10 cellular contexts compared by ENCODE assay signal in the genomic region with DNA sequence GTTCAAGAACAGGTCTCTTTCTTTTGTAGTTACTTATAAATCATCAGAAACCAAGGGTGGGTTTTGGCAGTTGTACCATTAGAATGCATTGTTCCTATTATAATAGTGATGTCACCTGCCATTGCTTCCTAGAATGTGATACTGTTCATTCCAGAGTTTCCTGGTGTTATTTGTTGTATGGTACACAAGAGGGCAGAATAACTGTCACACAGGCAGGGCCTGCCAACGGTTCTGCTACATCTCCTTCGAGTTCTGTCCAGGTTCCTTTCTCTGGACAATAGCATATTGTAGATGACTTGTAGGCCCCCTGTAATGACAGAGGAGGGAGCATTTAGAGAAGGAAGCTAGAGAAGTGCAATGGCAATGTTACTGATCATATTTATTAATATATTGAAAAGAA.
DNase-seq lines count a peak whose midpoint lies in the region; ATAC-seq and TF ChIP-seq lines count a peak whose summit lies in the region.
"Had no signal": no experiment of that assay in that cellular context is flagged by ENCODE, and none has a peak within 500 bp of the region (broad histone marks: within the 10 kb centered on the region; RNA-seq: fewer than 3 reads in every experiment).

No MANE protein-coding gene starts in this region.

- no peak overlapping the region for H3K27ac ChIP-seq in endodermal cell (ENCODE audit: low read depth, low read length)
- H3K27ac ChIP-seq: dorsolateral prefrontal cortex, suprapubic skin had no signal

- TF ChIP-seq CTCF in endodermal cell (conservative IDR thresholded peaks at IDR 0.05), result peak; percentile 66
- TF ChIP-seq CTCF in osteocyte (IDR thresholded peaks at IDR 0.05), result peak; percentile 19

- H3K36me3 Mint-ChIP-seq in endodermal cell (ENCODE audit: low read depth), result no peaks in the 10 kb centered on the region
- no peaks in the 10 kb centered on the region for H3K36me3 Mint-ChIP-seq in osteocyte (ENCODE audit: unreplicated experiment)
- no peaks in the 10 kb centered on the region for H3K36me3 Mint-ChIP-seq in natural killer cell treated with Interleukin-12 subunit alpha and Interleukin-12 subunit beta and Interleukin-15 and Interleukin-18, amount 100 ng/mL, for 72 hours

- DNase-seq in DMS153 (lab: John Stamatoyannopoulos, UW), result peak; percentile 29
- DNase-seq in DMS153 treated with DMSO at 0.1 percent for 48 hours (lab: John Stamatoyannopoulos, UW; ENCODE audit: unreplicated experiment), result no peak
- peak; percentile 47 for DNase-seq in NCI-H748 (lab: John Stamatoyannopoulos, UW; ENCODE audit: unreplicated experiment)
- no peak for DNase-seq in endodermal cell
- DNase-seq in osteocyte (ENCODE audit: extremely low spot score, unreplicated experiment), result no peak
- no peak for DNase-seq in natural killer cell treated with Interleukin-12 subunit alpha and Interleukin-12 subunit beta and Interleukin-15 and Interleukin-18, amount 100 ng/mL, for 72 hours (ENCODE audit: low spot score)
- no peak for DNase-seq in AG20443 (ENCODE audit: low spot score)
- DNase-seq in EL, result no peak
- DNase-seq: dorsolateral prefrontal cortex had no signal

- no peak overlapping the region for H3K4me3 ChIP-seq in endodermal cell (ENCODE audit: low read length)
- H3K4me3 ChIP-seq: dorsolateral prefrontal cortex, suprapubic skin had no signal

- 72% methylated on average over 2 of the region's 2 CpGs; no CpG with 5 or more reads in 1 of the 2 experiments for WGBS in endodermal cell (ENCODE audit: insufficient coverage in 1 of 2, insufficient read length in 1 of 2), 2 experiments

- no peaks in the 10 kb centered on the region for H3K4me1 ChIP-seq in endodermal cell (ENCODE audit: control insufficient read depth, insufficient read depth, low read length)
- H3K4me1 ChIP-seq: suprapubic skin had no signal

- no peak overlapping the region for H3K27ac Mint-ChIP-seq in endodermal cell
- H3K27ac Mint-ChIP-seq in osteocyte (ENCODE audit: unreplicated experiment), result no peak overlapping the region
- H3K27ac Mint-ChIP-seq in natural killer cell treated with Interleukin-12 subunit alpha and Interleukin-12 subunit beta and Interleukin-15 and Interleukin-18, amount 100 ng/mL, for 72 hours, result no peak overlapping the region

- H3K9me3 ChIP-seq in endodermal cell (ENCODE audit: control insufficient read depth, low read length), result no peaks in the 10 kb centered on the region
- H3K9me3 ChIP-seq: suprapubic skin had no signal

- H3K9me3 Mint-ChIP-seq in endodermal cell (no peaks in the 10 kb centered on the region), osteocyte (ENCODE audit: unreplicated experiment) (no peaks in the 10 kb centered on the region)
- no peaks in the 10 kb centered on the region for H3K9me3 Mint-ChIP-seq in natural killer cell treated with Interleukin-12 subunit alpha and Interleukin-12 subunit beta and Interleukin-15 and Interleukin-18, amount 100 ng/mL, for 72 hours

- H3K4me1 Mint-ChIP-seq in endodermal cell (no peaks in the 10 kb centered on the region), osteocyte (ENCODE audit: unreplicated experiment) (no peaks in the 10 kb centered on the region)
- no peaks in the 10 kb centered on the region for H3K4me1 Mint-ChIP-seq in natural killer cell treated with Interleukin-12 subunit alpha and Interleukin-12 subunit beta and Interleukin-15 and Interleukin-18, amount 100 ng/mL, for 72 hours (ENCODE audit: low read depth in 2 of 2)

- H3K4me3 Mint-ChIP-seq in endodermal cell (no peak overlapping the region), osteocyte (ENCODE audit: unreplicated experiment) (no peak overlapping the region)
- H3K4me3 Mint-ChIP-seq in natural killer cell treated with Interleukin-12 subunit alpha and Interleukin-12 subunit beta and Interleukin-15 and Interleukin-18, amount 100 ng/mL, for 72 hours, result no peak overlapping the region

- H3K36me3 ChIP-seq in endodermal cell (ENCODE audit: control insufficient read depth, insufficient read depth, low read length), result no peaks in the 10 kb centered on the region
- H3K36me3 ChIP-seq: suprapubic skin had no signal

- peaks cover 63% of the 10 kb centered on the region for H3K27me3 ChIP-seq in endodermal cell (ENCODE audit: control insufficient read depth, insufficient read depth, low read length, poor library complexity, severe bottlenecking)
- H3K27me3 ChIP-seq: dorsolateral prefrontal cortex, suprapubic skin had no signal

- no peak for ATAC-seq in natural killer cell treated with Interleukin-12 subunit alpha and Interleukin-12 subunit beta and Interleukin-15 and Interleukin-18, amount 100 ng/mL, for 72 hours

- H3K27me3 Mint-ChIP-seq in endodermal cell (ENCODE audit: insufficient read depth) (peaks cover 40% of the 10 kb centered on the region), osteocyte (ENCODE audit: unreplicated experiment) (peaks cover 15% of the 10 kb centered on the region)
- H3K27me3 Mint-ChIP-seq in natural killer cell treated with Interleukin-12 subunit alpha and Interleukin-12 subunit beta and Interleukin-15 and Interleukin-18, amount 100 ng/mL, for 72 hours, result peaks cover 2 to 8% of the 10 kb centered on the region in 2 donors

- no peak overlapping the region for H3K9ac ChIP-seq in endodermal cell (ENCODE audit: extremely low read depth, low read length, poor library complexity, severe bottlenecking)

Comparison
In these comparisons a context has a peak if more than half of its experiments do, and no peak if none do; other contexts are left out.
1. DNase-seq: peak in DMS153 (single experiment) and NCI-H748 (single experiment); none in DMS153 treated with DMSO at 0.1 percent for 48 hours (single experiment), endodermal cell (single experiment), osteocyte (single experiment), natural killer cell treated with Interleukin-12 subunit alpha and Interleukin-12 subunit beta and Interleukin-15 and Interleukin-18, amount 100 ng/mL, for 72 hours (single experiment), AG20443 (single experiment) and EL (single experiment).